In genomic region chr17:47222032-47222431, GRCh38 we compare ENCODE assay signal across 27 cellular contexts. TPM values are rescaled to one million over a fixed set of nuclear protein-coding genes. Genes with fewer than 3 reads are reported as not detected.
A peak's percentile ranks its signal among the peaks of the same experiment; 100 is the strongest.
DNase-seq lines count a peak whose midpoint lies in the region; ATAC-seq and TF ChIP-seq lines count a peak whose summit lies in the region.
"Had no signal": no experiment of that assay in that cellular context is flagged by ENCODE, and none has a peak within 500 bp of the region (broad histone marks: within the 10 kb centered on the region; RNA-seq: fewer than 3 reads in every experiment).

No MANE protein-coding gene starts in this region.

- H3K9ac ChIP-seq in Loucy (ENCODE audit: low read depth, low read length, poor library complexity, severe bottlenecking): peak overlapping the region; percentile 42
- H3K9ac ChIP-seq in endodermal cell (ENCODE audit: extremely low read depth, low read length, poor library complexity, severe bottlenecking): no peak overlapping the region

- H3K4me1 ChIP-seq in cardiac muscle cell (ENCODE audit: low read depth) (peaks cover 66% of the 10 kb centered on the region), Loucy (ENCODE audit: insufficient read depth, low read length, poor library complexity, severe bottlenecking) (peaks cover 59% of the 10 kb centered on the region), endodermal cell (ENCODE audit: control insufficient read depth, insufficient read depth, low read length) (peaks cover 19% of the 10 kb centered on the region)

- intact Hi-C loops in Right ventricle myocardium inferior (cut with DNase I) (loop anchor here (10.0 kb wide), 1 partner anchor 393 kb away; no protein-coding TSS in a partner anchor), left colon (cut with DNase I, micrococcal nuclease) (loop anchor here in 1 of 2 donors (10.0 kb wide), 1 partner anchor 93 kb away; no protein-coding TSS in a partner anchor)

- H3K4me3 Mint-ChIP-seq in endodermal cell: no peak overlapping the region
- H3K4me3 Mint-ChIP-seq: CD4-positive, alpha-beta memory T cell; HFFc6 had no signal

- H4K20me1 ChIP-seq in Loucy (ENCODE audit: insufficient read depth, low read length, poor library complexity, severe bottlenecking): no peaks in the 10 kb centered on the region

- TF ChIP-seq CTCF in cardiac muscle cell (IDR thresholded peaks at IDR 0.05; ENCODE audit: low read depth, low read length): no peak
- no peak for TF ChIP-seq CTCF in Loucy (conservative IDR thresholded peaks at IDR 0.05; ENCODE audit: low read length)
- no peak for TF ChIP-seq CTCF in endodermal cell (conservative IDR thresholded peaks at IDR 0.05)

- WGBS in endodermal cell (ENCODE audit: insufficient coverage in 1 of 2, insufficient read length in 1 of 2), 2 experiments: 96% methylated on average over 4 of the region's 4 CpGs; no CpG with 5 or more reads in 1 of the 2 experiments

- ATAC-seq in Right ventricle myocardium inferior: no peak
- peak; percentile 72 for ATAC-seq in left colon
- ATAC-seq in GM19351 (IDR thresholded peaks at IDR 0.05; ENCODE audit: unreplicated experiment): no peak
- ATAC-seq: GM12878, SK-N-SH treated with all-trans-retinoic acid at 6 μM for 48 hours had no signal

- H3K9me3 ChIP-seq in cardiac muscle cell (ENCODE audit: low read depth) (no peaks in the 10 kb centered on the region), Loucy (ENCODE audit: insufficient read depth, low read depth, low read length) (no peaks in the 10 kb centered on the region; the same call in 1 of the 2 replicates), endodermal cell (ENCODE audit: control insufficient read depth, low read length) (peaks cover 17% of the 10 kb centered on the region)

- DNase-seq in cardiac muscle cell (ENCODE audit: low read depth in 1 of 2, low spot score in 1 of 2): no peak
- no peak for DNase-seq in Right ventricle myocardium inferior (ENCODE audit: missing footprints)
- no peak for DNase-seq in left colon
- no peak for DNase-seq in dermis blood vessel endothelial cell
- no peak for DNase-seq in endodermal cell
- DNase-seq: C1 segment of cervical spinal cord; CD4-positive, alpha-beta memory T cell; DMS 273 treated with DMSO at 0.1 percent for 48 hours; DMS79; EL; GDM1; GOT3; HFFc6; NCI-H1092 treated with DMSO at 0.1 percent for 48 hours; NCI-H1436 treated with DMSO at 0.1 percent for 48 hours; NCI-H187 treated with DMSO at 0.1 percent for 48 hours; NCI-H2107; NCI-H446; NCI-H524 treated with DMSO at 0.1 percent for 48 hours; NCI-H774; SJCRH30 had no signal

- peaks cover 29% of the 10 kb centered on the region for H3K27me3 Mint-ChIP-seq in endodermal cell (ENCODE audit: insufficient read depth)
- H3K27me3 Mint-ChIP-seq: CD4-positive, alpha-beta memory T cell had no signal

- H3K79me2 ChIP-seq in Loucy (ENCODE audit: insufficient read depth, low read length): no peaks in the 10 kb centered on the region

- H3K27me3 ChIP-seq in cardiac muscle cell: no peaks in the 10 kb centered on the region
- H3K27me3 ChIP-seq in Loucy (ENCODE audit: insufficient read depth, low read length, poor library complexity, severe bottlenecking): no peaks in the 10 kb centered on the region
- H3K27me3 ChIP-seq in endodermal cell (ENCODE audit: control insufficient read depth, insufficient read depth, low read length, poor library complexity, severe bottlenecking): no peaks in the 10 kb centered on the region
- H3K27me3 ChIP-seq: SJCRH30 had no signal

- H3F3A ChIP-seq in Loucy (ENCODE audit: low read depth): no peaks in the 10 kb centered on the region; the same call in 1 of the 2 replicates

- H3K9me2 ChIP-seq in Loucy (replicated peaks; ENCODE audit: low read depth, low read length): no peaks in the 10 kb centered on the region

- peaks cover 19% of the 10 kb centered on the region for H3K9me3 Mint-ChIP-seq in endodermal cell
- H3K9me3 Mint-ChIP-seq: HFFc6 had no signal

- no peak overlapping the region for H3K27ac Mint-ChIP-seq in endodermal cell
- H3K27ac Mint-ChIP-seq: HFFc6 had no signal

- H3K4me2 ChIP-seq in Loucy (ENCODE audit: low read depth, low read length, poor library complexity, severe bottlenecking): peak overlapping the region; percentile 81

- H3K4me1 Mint-ChIP-seq in endodermal cell: peaks cover 28% of the 10 kb centered on the region

- peak overlapping the region; percentile 86 for H3K27ac ChIP-seq in cardiac muscle cell
- H3K27ac ChIP-seq in endodermal cell (ENCODE audit: low read depth, low read length): no peak overlapping the region
- H3K27ac ChIP-seq: SJCRH30 had no signal

- H3K36me3 Mint-ChIP-seq in endodermal cell (ENCODE audit: low read depth): peaks cover 10% of the 10 kb centered on the region
- H3K36me3 Mint-ChIP-seq: CD4-positive, alpha-beta memory T cell had no signal

- peaks cover 50% of the 10 kb centered on the region for H3K36me3 ChIP-seq in cardiac muscle cell
- H3K36me3 ChIP-seq in Loucy (ENCODE audit: insufficient read depth, low read length): no peaks in the 10 kb centered on the region
- H3K36me3 ChIP-seq in endodermal cell (ENCODE audit: control insufficient read depth, insufficient read depth, low read length): peaks cover 24% of the 10 kb centered on the region
- H3K36me3 ChIP-seq: HAP-1, SJCRH30 had no signal

- no peak overlapping the region for H2AFZ ChIP-seq in Loucy (ENCODE audit: low read length)

- H3K4me3 ChIP-seq in cardiac muscle cell (no peak overlapping the region), Loucy (ENCODE audit: low read length, poor library complexity, severe bottlenecking) (no peak overlapping the region), endodermal cell (ENCODE audit: low read length) (no peak overlapping the region)
- H3K4me3 ChIP-seq: GM12878, HAP-1, SJCRH30 had no signal

RNA-seq across cellular contexts. Expression of gene MYL4, which starts 12.9 kb away (rescaled TPM):
- total RNA-seq in cardiac muscle cell: 2,925 and 5,217 TPM in 2 replicates
- 3,500 and 5,148 TPM in 2 replicates for polyA plus RNA-seq in cardiac muscle cell
- total RNA-seq in Right ventricle myocardium inferior: 322 TPM
- not detected for total RNA-seq in left colon
- 0.60 and 1.5 TPM in 2 replicates for total RNA-seq in dermis blood vessel endothelial cell
- total RNA-seq in endodermal cell: 10 to 100 TPM; 15.5 to 20.0 TPM
- 26.9 TPM for polyA plus RNA-seq in endodermal cell (2013, experiment 1 of 2)
- polyA plus RNA-seq in endodermal cell (2013, experiment 2 of 2): 27.9 TPM
- total RNA-seq: A172; CD4-positive, alpha-beta memory T cell; HFFc6 had no signal
- polyA plus RNA-seq: CD4-positive, alpha-beta memory T cell had no signal

RNA-seq across cellular contexts. Expression of gene ITGB3, which starts 31.6 kb away (rescaled TPM):
- 11.8 and 20.0 TPM in 2 replicates for total RNA-seq in cardiac muscle cell
- 4.6 and 6.9 TPM in 2 replicates for polyA plus RNA-seq in cardiac muscle cell
- 3.8 TPM for total RNA-seq in Right ventricle myocardium inferior
- 10 to 100 TPM in 1 of 2 donors, 1 to 10 TPM in 1; 3.2 to 11.9 TPM for total RNA-seq in left colon
- 116 and 150 TPM in 2 replicates for total RNA-seq in dermis blood vessel endothelial cell
- under 1 TPM; 0.51 to 0.73 TPM for total RNA-seq in endodermal cell
- 0.18 TPM for polyA plus RNA-seq in endodermal cell (2013, experiment 1 of 2)
- polyA plus RNA-seq in endodermal cell (2013, experiment 2 of 2): 0.33 TPM
- total RNA-seq: A172; CD4-positive, alpha-beta memory T cell had no signal
- polyA plus RNA-seq: CD4-positive, alpha-beta memory T cell had no signal

RNA-seq across cellular contexts. Expression of gene CDC27, which starts 32.9 kb away (rescaled TPM):
- total RNA-seq in cardiac muscle cell (54.5 and 85.4 TPM in 2 replicates), Right ventricle myocardium inferior (88.9 TPM), left colon (10 to 100 TPM; 45.6 to 54.1 TPM), dermis blood vessel endothelial cell (97.3 and 201 TPM in 2 replicates), endodermal cell (100 to 1,000 TPM in 1 of 2 donors, 10 to 100 TPM in 1; 72.1 to 108 TPM)
- 52.9 and 68.8 TPM in 2 replicates for polyA plus RNA-seq in cardiac muscle cell
- 69.1 TPM for polyA plus RNA-seq in endodermal cell (2013, experiment 1 of 2)
- 73.7 TPM for polyA plus RNA-seq in endodermal cell (2013, experiment 2 of 2)

Comparison
In these comparisons a context has a peak if more than half of its experiments do, and no peak if none do; other contexts are left out.
1. RNA of gene MYL4, which starts 12.9 kb away (total RNA-seq): 2,925 to 5,217 TPM in cardiac muscle cell and 322 TPM in Right ventricle myocardium inferior (single experiment); 15.5 to 20.0 TPM in endodermal cell, 0.60 to 1.5 TPM in dermis blood vessel endothelial cell and not detected in left colon; every median in the first group is over 10 times any median in the second.